Comparison of ENCODE assay signal across 25 cellular contexts in the genomic region with DNA sequence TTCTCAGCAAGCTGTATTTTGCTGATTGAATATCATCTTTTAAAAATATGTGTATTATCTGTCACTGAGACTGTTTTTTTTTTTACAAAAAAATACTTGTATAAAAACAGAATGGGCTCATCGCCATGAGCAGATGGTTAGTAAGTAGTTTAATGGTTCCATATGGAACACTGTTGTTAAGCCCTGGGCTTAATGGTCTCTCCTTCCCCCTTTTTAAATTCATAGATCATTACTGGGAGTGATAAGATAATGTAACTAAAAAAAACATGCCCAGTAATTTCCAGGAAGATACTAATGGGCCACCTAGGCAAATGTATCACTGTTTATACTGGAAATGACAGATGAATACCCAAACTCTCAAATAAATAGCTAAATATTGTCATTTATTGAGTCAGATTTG.
"Had no signal": no experiment of that assay in that cellular context is flagged by ENCODE, and none has a peak within 500 bp of the region (broad histone marks: within the 10 kb centered on the region; RNA-seq: fewer than 3 reads in every experiment).

No MANE protein-coding gene starts in this region.

- H3K27me3 ChIP-seq: gastroesophageal sphincter, stomach, thyroid gland had no signal

- H3K4me1 Mint-ChIP-seq: stimulated activated naive B cell treated with anti-CD40 and anti-IgM and Interleukin-4, amounts not matched to agents 10 μg/mL and 1 μg/mL and 100 μg/mL, for 72 hours had no signal

- H3K9me3 ChIP-seq: gastroesophageal sphincter, mucosa of descending colon, stomach, thyroid gland had no signal

- H3K27me3 Mint-ChIP-seq: activated CD4-positive, alpha-beta memory T cell treated with anti-CD3 and anti-CD28 coated beads for 36 hours had no signal

- DNase-seq: activated CD4-positive, alpha-beta memory T cell treated with anti-CD3 and anti-CD28 coated beads for 36 hours; activated CD4-positive, alpha-beta T cell treated with anti-CD3 and anti-CD28 coated beads for 48 hours; activated CD8-positive, alpha-beta memory T cell treated with anti-CD3 and anti-CD28 coated beads, Interleukin-2, amount 50 U/mL, for 4 hours; activated gamma-delta T cell; activated naive CD4-positive, alpha-beta T cell treated with anti-CD3 and anti-CD28 coated beads, Interleukin-2, amount 50 U/mL, for 16 hours; activated naive CD8-positive, alpha-beta T cell treated with anti-CD3 and anti-CD28 coated beads, Interleukin-2, amount 50 U/mL, for 24 hours; activated T-cell treated with anti-CD3 and anti-CD28 coated beads, Interleukin-2, amount 50 U/mL, for 1 hour; amygdala; caudate nucleus; head of caudate nucleus; hippocampal formation; left cardiac atrium; left ventricle myocardium superior; mucosa of descending colon; posterior cingulate gyrus; right cardiac atrium; stimulated activated CD4-positive, alpha-beta T cell treated with anti-CD3 and anti-CD28 coated beads, Interleukin-15, amount 100 ng/mL, for 24 hours; stimulated activated CD4-positive, alpha-beta T cell treated with anti-CD3 and anti-CD28 coated beads, Interleukin-2, amount 100 ng/mL, for 24 hours; stimulated activated naive B cell treated with anti-CD40 and anti-IgM and Interleukin-4, amounts not matched to agents 10 μg/mL and 1 μg/mL and 100 μg/mL, for 72 hours; stomach; thyroid gland had no signal

- H3K9me3 Mint-ChIP-seq: activated CD4-positive, alpha-beta memory T cell treated with anti-CD3 and anti-CD28 coated beads for 36 hours; activated naive CD8-positive, alpha-beta T cell treated with anti-CD3 and anti-CD28 coated beads, Interleukin-2, amount 50 U/mL, for 24 hours; natural killer cell treated with Interleukin-12 subunit alpha and Interleukin-12 subunit beta and Interleukin-15 and Interleukin-18, amount 100 ng/mL, for 72 hours; stimulated activated naive B cell treated with anti-CD40 and anti-IgM and Interleukin-4, amounts not matched to agents 10 μg/mL and 1 μg/mL and 100 μg/mL, for 72 hours had no signal

- H3K4me3 Mint-ChIP-seq: activated CD4-positive, alpha-beta memory T cell treated with anti-CD3 and anti-CD28 coated beads for 36 hours; activated naive CD8-positive, alpha-beta T cell treated with anti-CD3 and anti-CD28 coated beads, Interleukin-2, amount 50 U/mL, for 24 hours; natural killer cell treated with Interleukin-12 subunit alpha and Interleukin-12 subunit beta and Interleukin-15 and Interleukin-18, amount 100 ng/mL, for 72 hours; stimulated activated naive B cell treated with anti-CD40 and anti-IgM and Interleukin-4, amounts not matched to agents 10 μg/mL and 1 μg/mL and 100 μg/mL, for 72 hours had no signal

- ATAC-seq: activated CD4-positive, CD25-positive, alpha-beta regulatory T cell treated with anti-CD3 and anti-CD28 coated beads, Interleukin-2, amount 50 U/mL, for 24 hours; activated naive CD8-positive, alpha-beta T cell treated with anti-CD3 and anti-CD28 coated beads, Interleukin-2, amount 50 U/mL, for 24 hours; gastroesophageal sphincter; left cardiac atrium; left ventricle myocardium superior; mucosa of descending colon; natural killer cell treated with Interleukin-12 subunit alpha and Interleukin-12 subunit beta and Interleukin-15 and Interleukin-18, amount 100 ng/mL, for 72 hours; right cardiac atrium; stimulated activated naive B cell treated with anti-CD40 and anti-IgM and Interleukin-4, amounts not matched to agents 10 μg/mL and 1 μg/mL and 100 μg/mL, for 72 hours had no signal

- H3K36me3 Mint-ChIP-seq: activated CD4-positive, alpha-beta memory T cell treated with anti-CD3 and anti-CD28 coated beads for 36 hours; natural killer cell treated with Interleukin-12 subunit alpha and Interleukin-12 subunit beta and Interleukin-15 and Interleukin-18, amount 100 ng/mL, for 72 hours; stimulated activated naive B cell treated with anti-CD40 and anti-IgM and Interleukin-4, amounts not matched to agents 10 μg/mL and 1 μg/mL and 100 μg/mL, for 72 hours had no signal

- H3K27ac ChIP-seq: gastroesophageal sphincter, stomach, thyroid gland, VCaP had no signal

- H3K36me3 ChIP-seq: gastroesophageal sphincter, stomach, thyroid gland had no signal

- H3K4me3 ChIP-seq: gastroesophageal sphincter, mucosa of descending colon, stomach, thyroid gland had no signal

- H3K27ac Mint-ChIP-seq: activated CD4-positive, alpha-beta memory T cell treated with anti-CD3 and anti-CD28 coated beads for 36 hours; activated naive CD8-positive, alpha-beta T cell treated with anti-CD3 and anti-CD28 coated beads, Interleukin-2, amount 50 U/mL, for 24 hours; natural killer cell treated with Interleukin-12 subunit alpha and Interleukin-12 subunit beta and Interleukin-15 and Interleukin-18, amount 100 ng/mL, for 72 hours; stimulated activated naive B cell treated with anti-CD40 and anti-IgM and Interleukin-4, amounts not matched to agents 10 μg/mL and 1 μg/mL and 100 μg/mL, for 72 hours had no signal
